ENCODE assay signal across 31 cellular contexts in genomic region chr4:139219450-139220055, GRCh38.
"Had no signal": no experiment of that assay in that cellular context is flagged by ENCODE, and none has a peak within 500 bp of the region (broad histone marks: within the 10 kb centered on the region; RNA-seq: fewer than 3 reads in every experiment).

No MANE protein-coding gene starts in this region.

- H3K4me1 ChIP-seq: Peyer's patch had no signal

- FAIRE-seq: colon, TTC549 had no signal

- DNase-seq: activated B cell treated with CpG ODN at 0.5 μM for 24 hours; activated CD4-positive, alpha-beta T cell treated with anti-CD3 and anti-CD28 coated beads for 1 hour; activated CD4-positive, alpha-beta T cell treated with anti-CD3 and anti-CD28 coated beads, Interleukin-2, amount 50 U/mL, for 4 hours; activated CD8-positive, alpha-beta memory T cell treated with anti-CD3 and anti-CD28 coated beads, Interleukin-2, amount 50 U/mL, for 48 hours; activated CD8-positive, alpha-beta T cell treated with anti-CD3 and anti-CD28 coated beads, Interleukin-2, amount 10 ng/mL, durations not matched to agents 7 days and 5 days; activated naive CD4-positive, alpha-beta T cell treated with anti-CD3 and anti-CD28 coated beads, Interleukin-2, amount 50 U/mL, for 16 hours; activated naive CD8-positive, alpha-beta T cell treated with anti-CD3 and anti-CD28 coated beads, Interleukin-2, amount 10 ng/mL, durations not matched to agents 7 days and 5 days; activated T-cell treated with anti-CD3 and anti-CD28 coated beads, Interleukin-2, amount 50 U/mL, for 1 hour; anterior cingulate cortex; cerebellar nuclear complex; MG63; MV-4-11; NCI-H1092 treated with DMSO at 0.1 percent for 48 hours; NCI-H1417 treated with DMSO at 0.1 percent for 48 hours; NCI-H1694; NCI-H2029; NCI-H2107; NCI-H345; NCI-H510A; NCI-H526 treated with DMSO at 0.1 percent for 48 hours; Peyer's patch; Right ventricle myocardium superior; SJCRH30; SW 1271; T-helper 17 cell; T-helper 9 cell had no signal

- H3K27ac Mint-ChIP-seq: activated B cell treated with CpG ODN at 0.5 μM for 24 hours; activated CD8-positive, alpha-beta T cell treated with anti-CD3 and anti-CD28 coated beads, Interleukin-2, amount 10 ng/mL, durations not matched to agents 7 days and 5 days; activated naive CD8-positive, alpha-beta T cell treated with anti-CD3 and anti-CD28 coated beads, Interleukin-2, amount 10 ng/mL, durations not matched to agents 7 days and 5 days; T-helper 17 cell had no signal

- H3K4me3 ChIP-seq: adrenal gland, MG63, Peyer's patch, SJCRH30 had no signal

- H3K27me3 Mint-ChIP-seq: activated B cell treated with CpG ODN at 0.5 μM for 24 hours, T-helper 17 cell had no signal

- H3K9me3 Mint-ChIP-seq: activated B cell treated with CpG ODN at 0.5 μM for 24 hours; activated naive CD8-positive, alpha-beta T cell treated with anti-CD3 and anti-CD28 coated beads, Interleukin-2, amount 10 ng/mL, durations not matched to agents 7 days and 5 days had no signal

- H3K27ac ChIP-seq: adrenal gland, Peyer's patch, RWPE1, SJCRH30 had no signal

- ATAC-seq: activated CD8-positive, alpha-beta T cell treated with anti-CD3 and anti-CD28 coated beads, Interleukin-2, amount 10 ng/mL, durations not matched to agents 7 days and 5 days; SK-N-SH treated with all-trans-retinoic acid at 6 μM for 48 hours; T-helper 17 cell had no signal

- H3K9me3 ChIP-seq: adrenal gland, MG63, Peyer's patch, SJCRH30 had no signal

- H3K4me3 Mint-ChIP-seq: activated B cell treated with CpG ODN at 0.5 μM for 24 hours; activated CD8-positive, alpha-beta T cell treated with anti-CD3 and anti-CD28 coated beads, Interleukin-2, amount 10 ng/mL, durations not matched to agents 7 days and 5 days; activated naive CD8-positive, alpha-beta T cell treated with anti-CD3 and anti-CD28 coated beads, Interleukin-2, amount 10 ng/mL, durations not matched to agents 7 days and 5 days; T-helper 17 cell had no signal

- H3K27me3 ChIP-seq: adrenal gland, MG63, Peyer's patch, SJCRH30 had no signal

- H3K36me3 ChIP-seq: adrenal gland, MG63, Peyer's patch, SJCRH30 had no signal
